In genomic region chr3:94026623-94027022, GRCh38 we compare ENCODE assay signal across 21 cellular contexts. TPM values are rescaled to one million over a fixed set of nuclear protein-coding genes. Genes with fewer than 3 reads are reported as not detected.
"Had no signal": no experiment of that assay in that cellular context is flagged by ENCODE, and none has a peak within 500 bp of the region (broad histone marks: within the 10 kb centered on the region; RNA-seq: fewer than 3 reads in every experiment).

No MANE protein-coding gene starts in this region.

- ATAC-seq: activated CD8-positive, alpha-beta T cell treated with anti-CD3 and anti-CD28 coated beads, Interleukin-2, amount 10 ng/mL, durations not matched to agents 7 days and 5 days; effector memory CD8-positive, alpha-beta T cell; gastrocnemius medialis; heart left ventricle; left lobe of liver; natural killer cell treated with Interleukin-12 subunit alpha and Interleukin-12 subunit beta and Interleukin-15 and Interleukin-18, amount 100 ng/mL, for 72 hours; stimulated activated naive CD8-positive, alpha-beta T cell treated with anti-CD3 and anti-CD28 coated beads, Interleukin-15, Interleukin-2, amounts not matched to agents 100 U/mL and 50 U/mL, for 24 hours; T-helper 17 cell had no signal

- H3K4me1 ChIP-seq: gastrocnemius medialis, right atrium auricular region had no signal

- H3K9me3 ChIP-seq: gastrocnemius medialis, heart left ventricle, right atrium auricular region, testis had no signal

- H3K36me3 ChIP-seq: gastrocnemius medialis, right atrium auricular region had no signal

- H3K4me3 ChIP-seq: gastrocnemius medialis, heart left ventricle, right atrium auricular region, smooth muscle cell, testis had no signal

- DNase-seq: activated CD4-positive, alpha-beta T cell treated with anti-CD3 and anti-CD28 coated beads, Interleukin-2, amount 10 ng/mL, durations not matched to agents 24 days and 14 days; activated CD4-positive, CD25-positive, alpha-beta regulatory T cell; activated CD8-positive, alpha-beta memory T cell treated with anti-CD3 and anti-CD28 coated beads, Interleukin-2, amount 50 U/mL, for 4 hours; activated CD8-positive, alpha-beta T cell treated with anti-CD3 and anti-CD28 coated beads, Interleukin-2, amount 10 ng/mL, durations not matched to agents 7 days and 5 days; activated naive CD4-positive, alpha-beta T cell; activated naive CD8-positive, alpha-beta T cell treated with anti-CD3 and anti-CD28 coated beads, Interleukin-2, amount 10 ng/mL, durations not matched to agents 7 days and 5 days; activated T-cell treated with anti-CD3 and anti-CD28 coated beads, Interleukin-2, amount 50 U/mL, for 48 hours; effector memory CD8-positive, alpha-beta T cell; gastrocnemius medialis; heart left ventricle; mammary epithelial cell; stimulated activated naive CD8-positive, alpha-beta T cell treated with anti-CD3 and anti-CD28 coated beads, Interleukin-15, Interleukin-2, amounts not matched to agents 100 U/mL and 50 U/mL, for 24 hours; T-helper 17 cell; testis had no signal

- H3K27ac ChIP-seq: epithelial cell of prostate, gastrocnemius medialis, heart left ventricle, right atrium auricular region, testis had no signal

- H3K27me3 ChIP-seq: gastrocnemius medialis, heart left ventricle, right atrium auricular region, testis had no signal

RNA-seq across cellular contexts. Expression of gene STX19, which starts 1.8 kb away (rescaled TPM):
- total RNA-seq: activated CD4-positive, alpha-beta T cell treated with anti-CD3 and anti-CD28 coated beads, Interleukin-2, amount 10 ng/mL, durations not matched to agents 24 days and 14 days; activated CD8-positive, alpha-beta T cell treated with anti-CD3 and anti-CD28 coated beads, Interleukin-2, amount 10 ng/mL, durations not matched to agents 7 days and 5 days; activated naive CD8-positive, alpha-beta T cell treated with anti-CD3 and anti-CD28 coated beads, Interleukin-2, amount 10 ng/mL, durations not matched to agents 7 days and 5 days; gastrocnemius medialis; left lobe of liver; mammary epithelial cell; mononuclear cell; natural killer cell treated with Interleukin-12 subunit alpha and Interleukin-12 subunit beta and Interleukin-15 and Interleukin-18, amount 100 ng/mL, for 72 hours; posterior vena cava; right atrium auricular region; T-helper 17 cell; testis had no signal
- polyA plus RNA-seq: heart left ventricle had no signal

RNA-seq across cellular contexts. Expression of gene PROS1, which starts 52.9 kb away (rescaled TPM):
- total RNA-seq: natural killer cell treated with Interleukin-12 subunit alpha and Interleukin-12 subunit beta and Interleukin-15 and Interleukin-18, amount 100 ng/mL, for 72 hours had no signal
